8 cellular contexts compared by ENCODE assay signal in genomic region chr3:12841085-12841969, GRCh38. TPM values are rescaled to one million over a fixed set of nuclear protein-coding genes. Genes with fewer than 3 reads are reported as not detected.
DNase-seq lines count a peak whose midpoint lies in the region; ATAC-seq and TF ChIP-seq lines count a peak whose summit lies in the region.

TSS of gene RPL32 (minus strand) at chr3:12841565. CDS start at chr3:12840237, 1,328 bp downstream.

- peak; percentile 84 for ATAC-seq in HG03442 (IDR thresholded peaks at IDR 0.05; ENCODE audit: unreplicated experiment)

- DNase-seq in BE2C (peak; percentile 78), GM19238 (ENCODE audit: insufficient read length, low spot score) (peak; percentile 72), NCI-H510A treated with DMSO at 0.1 percent for 48 hours (lab: John Stamatoyannopoulos, UW) (peak; percentile 97), choroid plexus epithelial cell (ENCODE audit: low read depth) (peak; percentile 99), kidney glomerular epithelial cell (lab: John Stamatoyannopoulos, UW) (peak; percentile 97)
- DNase-seq in activated CD4-positive, alpha-beta T cell treated with anti-CD3 and anti-CD28 coated beads for 24 hours (ENCODE audit: low read depth in 2 of 2) = peak; percentile 69 to 71
- peak; percentile 61 to 62 for DNase-seq in stimulated activated CD4-positive, alpha-beta T cell treated with anti-CD3 and anti-CD28 coated beads, Interleukin-1b, Interleukin-23, amount 100 ng/mL, for 1 hour (ENCODE audit: low read depth in 2 of 2)

- no peaks in the 10 kb centered on the region for H3K27me3 ChIP-seq in BE2C

- H3K4me1 ChIP-seq in BE2C = no peaks in the 10 kb centered on the region

- H3K4me3 ChIP-seq in BE2C (ENCODE audit: low read depth, low read length) (peak within 1 kb of the TSS; percentile 98), choroid plexus epithelial cell (ENCODE audit: low read depth, low read length) (peak within 1 kb of the TSS; percentile 95)

- H3K36me3 ChIP-seq in BE2C = peaks cover 47% of the 10 kb centered on the region

- peak; percentile 69 for TF ChIP-seq CTCF in BE2C (IDR thresholded peaks at IDR 0.05; ENCODE audit: low read depth, low read length)
- peak; percentile 78 for TF ChIP-seq CTCF in choroid plexus epithelial cell (conservative IDR thresholded peaks at IDR 0.05; ENCODE audit: low read depth, low read length)

- no peaks in the 10 kb centered on the region for H3K9me3 ChIP-seq in BE2C

RNA-seq across cellular contexts. Expression of gene RPL32, which starts in this region (rescaled TPM):
- polyA plus RNA-seq in BE2C (2012; ENCODE audit: insufficient read depth, insufficient read length, low read depth) = 1,285 TPM

Comparison
In these comparisons a context has a peak if more than half of its experiments do, and no peak if none do; other contexts are left out.
1. Peak in every context shown above with its lines: DNase-seq, ATAC-seq and H3K4me3 ChIP-seq.